ENCODE assay signal across 12 cellular contexts in genomic region chr13:32415019-32415418, GRCh38. TPM values are rescaled to one million over a fixed set of nuclear protein-coding genes. Genes with fewer than 3 reads are reported as not detected.
DNase-seq lines count a peak whose midpoint lies in the region; ATAC-seq, FAIRE-seq and TF ChIP-seq lines count a peak whose summit lies in the region.
"Had no signal": no experiment of that assay in that cellular context is flagged by ENCODE, and none has a peak within 500 bp of the region (broad histone marks: within the 10 kb centered on the region; RNA-seq: fewer than 3 reads in every experiment).

No MANE protein-coding gene starts in this region.

- peaks cover 3% of the 10 kb centered on the region for H3K4me1 ChIP-seq in astrocyte (ENCODE audit: insufficient read depth, low read length)

- H3K9me3 Mint-ChIP-seq in astrocyte (ENCODE audit: unreplicated experiment) (peaks cover 11% of the 10 kb centered on the region), naive B cell (peaks cover 0 to 12% (median 5%) of the 10 kb centered on the region in 7 donors)

- H3K4me1 Mint-ChIP-seq in astrocyte (ENCODE audit: low read depth, unreplicated experiment) (no peaks in the 10 kb centered on the region), naive B cell (peaks cover 18 to 25% (median 19%) of the 10 kb centered on the region in 3 donors)

- TF ChIP-seq EP300 in Ishikawa (IDR thresholded peaks at IDR 0.05; ENCODE audit: borderline replicate concordance): no peak

- H4K20me1 ChIP-seq in astrocyte (ENCODE audit: insufficient read depth, low read length): no peaks in the 10 kb centered on the region

- H3K9ac ChIP-seq in astrocyte (ENCODE audit: low read length): no peak overlapping the region

- TF ChIP-seq RAD21 in Ishikawa (IDR thresholded peaks at IDR 0.05; ENCODE audit: low read depth): peak; percentile 41

- peaks cover 4% of the 10 kb centered on the region for H3K9me3 ChIP-seq in astrocyte (ENCODE audit: insufficient read depth, low read depth, low read length)
- H3K9me3 ChIP-seq: pancreas had no signal

- H3K36me3 ChIP-seq in astrocyte (ENCODE audit: insufficient read depth, low read length): no peaks in the 10 kb centered on the region
- H3K36me3 ChIP-seq: pancreas had no signal

- no peak overlapping the region for H3K4me3 ChIP-seq in astrocyte (ENCODE audit: insufficient read depth, low read depth, low read length)
- H3K4me3 ChIP-seq: pancreas had no signal

- H3K4me3 Mint-ChIP-seq in astrocyte (ENCODE audit: unreplicated experiment) (no peak overlapping the region), naive B cell (no peak overlapping the region)
- H3K4me3 Mint-ChIP-seq: activated naive CD8-positive, alpha-beta T cell; CD8-positive, alpha-beta memory T cell; IgD-negative memory B cell had no signal

- H3K36me3 Mint-ChIP-seq in astrocyte (ENCODE audit: low read depth, unreplicated experiment) (peaks cover 15% of the 10 kb centered on the region), naive B cell (peaks cover 11 to 13% of the 10 kb centered on the region in 2 donors)

- TF ChIP-seq CTCF in astrocyte (IDR thresholded peaks at IDR 0.05; ENCODE audit: insufficient read depth, low read depth, low read length): peak; percentile 38

- no peaks in the 10 kb centered on the region for H3K79me2 ChIP-seq in astrocyte (ENCODE audit: insufficient read depth, low read length)

- H2AFZ ChIP-seq in astrocyte (ENCODE audit: low read depth, low read length): no peak overlapping the region

- no peaks in the 10 kb centered on the region for H3K27me3 ChIP-seq in astrocyte (ENCODE audit: insufficient read depth, low read length)
- H3K27me3 ChIP-seq: pancreas had no signal

- H3K27ac ChIP-seq in astrocyte (ENCODE audit: low read depth, low read length): no peak overlapping the region
- H3K27ac ChIP-seq: pancreas had no signal

- ATAC-seq in naive B cell (ENCODE audit: low read depth in 2 of 2): peak; percentile 37 to 54

- no peak for FAIRE-seq in astrocyte (lab: Jason Lieb, UNC)
- FAIRE-seq: pancreas had no signal

- no peak overlapping the region for H3K27ac Mint-ChIP-seq in astrocyte (ENCODE audit: unreplicated experiment)
- H3K27ac Mint-ChIP-seq in naive B cell: peak overlapping the region in 2 of 6 donors; percentile 3 to 21
- H3K27ac Mint-ChIP-seq: activated naive CD8-positive, alpha-beta T cell; IgD-negative memory B cell had no signal

- H3K4me2 ChIP-seq in astrocyte (ENCODE audit: low read length): no peak overlapping the region

- H3K27me3 Mint-ChIP-seq in astrocyte (ENCODE audit: low read depth, unreplicated experiment) (no peaks in the 10 kb centered on the region), naive B cell (no peaks in the 10 kb centered on the region)
- H3K27me3 Mint-ChIP-seq: activated naive CD8-positive, alpha-beta T cell; IgD-negative memory B cell had no signal

- DNase-seq in NCI-H2227 (lab: John Stamatoyannopoulos, UW; ENCODE audit: unreplicated experiment): peak; percentile 11
- DNase-seq in NCI-H2227 treated with DMSO at 0.1 percent for 48 hours (lab: John Stamatoyannopoulos, UW): no peak
- no peak for DNase-seq in astrocyte (ENCODE audit: low read depth)
- DNase-seq in naive B cell: no peak
- DNase-seq in occipital lobe (lab: John Stamatoyannopoulos, UW): no peak
- no peak for DNase-seq in NCI-H345 treated with DMSO at 0.1 percent for 48 hours (lab: John Stamatoyannopoulos, UW; ENCODE audit: unreplicated experiment)
- DNase-seq in stimulated activated CD4-positive, alpha-beta T cell treated with anti-CD3 and anti-CD28 coated beads, Interleukin-4, amount 100 ng/mL, for 1 hour: no peak
- DNase-seq: CD8-positive, alpha-beta memory T cell; pancreas had no signal

TF ChIP-seq in Ishikawa, 13 proteins besides CTCF, POLR2A, EP300 and RAD21:
- TF ChIP-seq NFIC (IDR thresholded peaks at IDR 0.05): no peak
- TF ChIP-seq YY1 (IDR thresholded peaks at IDR 0.05; ENCODE audit: low read depth): 0 out of 2 replicates have a peak, but pooled peaks have one; percentile 20

RNA-seq across cellular contexts. Expression of gene N4BP2L1, which starts 12.9 kb away (rescaled TPM):
- total RNA-seq in astrocyte (1.9 and 2.2 TPM in 2 replicates), occipital lobe (20.0 TPM)
- polyA plus RNA-seq in naive B cell (ENCODE audit: low read depth in 6 of 6): 100 to 1,000 TPM in 2 of 6 donors, 10 to 100 TPM in 4; 77.0 to 152 (median 99.1) TPM
